In genomic region chr20:50381771-50382593, GRCh38 we compare ENCODE assay signal across 9 cellular contexts.
DNase-seq lines count a peak whose midpoint lies in the region; ATAC-seq and TF ChIP-seq lines count a peak whose summit lies in the region.
"Had no signal": no experiment of that assay in that cellular context is flagged by ENCODE, and none has a peak within 500 bp of the region (broad histone marks: within the 10 kb centered on the region; RNA-seq: fewer than 3 reads in every experiment).

No MANE protein-coding gene starts in this region.

- dilution Hi-C loops in IMR-90 (cut with HindIII; ENCODE audit: low sequenced_read_pairs, unreplicated experiment): no loop called here

- H3K4ac ChIP-seq in IMR-90 (ENCODE audit: low read depth, low read length): peak overlapping the region; percentile 56; the same call in 1 of the 2 replicates

- no peak overlapping the region for H3K27ac ChIP-seq in IMR-90 (ENCODE audit: insufficient read depth, low read length)
- H3K27ac ChIP-seq in RWPE1: no peak overlapping the region

- no peak overlapping the region for H3K56ac ChIP-seq in IMR-90 (ENCODE audit: extremely low read depth, insufficient read depth, low read length)

- no peaks in the 10 kb centered on the region for H3K36me3 ChIP-seq in IMR-90 (ENCODE audit: control insufficient read depth, insufficient read depth, low read length)

- no peak for ATAC-seq in IMR-90 (ENCODE audit: low read depth)

- H3K27me3 Mint-ChIP-seq in activated CD4-positive, alpha-beta memory T cell treated with anti-CD3 and anti-CD28 coated beads for 36 hours: no peaks in the 10 kb centered on the region

- peak overlapping the region; percentile 75 for H2BK120ac ChIP-seq in IMR-90 (ENCODE audit: low read depth, low read length)

- H3K4me1 ChIP-seq in IMR-90 (ENCODE audit: control insufficient read depth, insufficient read depth, low read length): peaks cover 19% of the 10 kb centered on the region

- DNase-seq in AML-193 (lab: John Stamatoyannopoulos, UW) (peak; percentile 28 to 51), IMR-90 (no peak), midbrain (lab: John Stamatoyannopoulos, UW) (peak; percentile 12), SHP77 treated with DMSO at 0.1 percent for 48 hours (lab: John Stamatoyannopoulos, UW) (no peak), posterior vena cava (ENCODE audit: low spot score) (no peak), RWPE1 (ENCODE audit: low spot score) (no peak)
- DNase-seq in activated CD4-positive, alpha-beta memory T cell treated with anti-CD3 and anti-CD28 coated beads for 36 hours: peak; percentile 62
- no peak for DNase-seq in NK-92 treated with Interleukin-12 subunit alpha and Interleukin-12 subunit beta, amount 100 ng/mL, for 24 hours (lab: John Stamatoyannopoulos, UW)

- no peak overlapping the region for H3K4me2 ChIP-seq in IMR-90 (ENCODE audit: low read depth, low read length)

- H3K4me3 Mint-ChIP-seq in activated CD4-positive, alpha-beta memory T cell treated with anti-CD3 and anti-CD28 coated beads for 36 hours: peak overlapping the region; percentile 54

- H3K27ac Mint-ChIP-seq in activated CD4-positive, alpha-beta memory T cell treated with anti-CD3 and anti-CD28 coated beads for 36 hours: peak overlapping the region; percentile 89

- peak overlapping the region in 1 of 2 experiments; percentile 9; a peak in 1 of 4 replicates for H4K8ac ChIP-seq in IMR-90 (ENCODE audit: low read depth in 2 of 2, low read length in 2 of 2)

- TF ChIP-seq CTCF in IMR-90 (conservative IDR thresholded peaks at IDR 0.05; ENCODE audit: low read depth, low read length): no peak
- no peak for TF ChIP-seq CTCF in RWPE1 (conservative IDR thresholded peaks at IDR 0.05; ENCODE audit: low read depth)

- intact Hi-C loops in IMR-90 (cut with micrococcal nuclease) (loop anchor here (5.0 kb wide), 2 partner anchors 75 to 80 kb away; no protein-coding TSS in a partner anchor), posterior vena cava (cut with DNase I) (loop anchor here (5.0 to 10.0 kb wide), 3 partner anchors 87 to 190 kb away; partner anchors contain the start of gene CEBPB (in 1 of the 2))
- intact Hi-C loops in activated CD4-positive, alpha-beta memory T cell treated with anti-CD3 and anti-CD28 coated beads for 36 hours (cut with micrococcal nuclease): loop anchor here (5.0 kb wide), 2 partner anchors 45 to 190 kb away; partner anchors contain the start of gene CEBPB

- CTCF ChIA-PET in IMR-90 (lab: Yijun Ruan, JAX) (no interaction called here), RWPE1 (lab: Yijun Ruan, JAX) (no interaction called here)
- CTCF ChIA-PET in activated CD4-positive, alpha-beta memory T cell treated with anti-CD3 and anti-CD28 coated beads for 36 hours (lab: Charles Lee): interaction anchor here (0.7 to 1.0 kb wide), 2 partner anchors 67 to 194 kb away, joined by 3 read pairs; no protein-coding TSS in a partner anchor

- no peak overlapping the region for H3K18ac ChIP-seq in IMR-90 (ENCODE audit: low read depth, low read length)

- H3K36me3 Mint-ChIP-seq in activated CD4-positive, alpha-beta memory T cell treated with anti-CD3 and anti-CD28 coated beads for 36 hours: no peaks in the 10 kb centered on the region

- H4K91ac ChIP-seq in IMR-90 (ENCODE audit: insufficient read depth, low read depth, low read length): no peak overlapping the region; the same call in 1 of the 2 replicates

- peaks cover 52% of the 10 kb centered on the region for H3K4me1 Mint-ChIP-seq in activated CD4-positive, alpha-beta memory T cell treated with anti-CD3 and anti-CD28 coated beads for 36 hours (ENCODE audit: low read depth)

- H2AK5ac ChIP-seq in IMR-90 (ENCODE audit: low read depth, low read length): peak overlapping the region; percentile 95; the same call in 1 of the 2 replicates

- H2BK5ac ChIP-seq in IMR-90 (ENCODE audit: low read depth, low read length, poor library complexity, severe bottlenecking): no peak overlapping the region

- no peak for TF ChIP-seq RAD21 in IMR-90 (IDR thresholded peaks at IDR 0.05; ENCODE audit: low read length)

- no TSS peak for BruUV-seq in IMR-90 (replicated peaks; lab: Mats Ljungman, UMichigan)

- POLR2A ChIA-PET in IMR-90 (lab: Charles Lee; ENCODE audit: unreplicated experiment) (no interaction called here), RWPE1 (lab: Yijun Ruan, JAX; ENCODE audit: low non-redundant PET) (no interaction called here)
- POLR2A ChIA-PET in activated CD4-positive, alpha-beta memory T cell treated with anti-CD3 and anti-CD28 coated beads for 36 hours (lab: Charles Lee): interaction anchor here (1.5 kb wide), 1 partner anchor 43 kb away, joined by 7 read pairs; no protein-coding TSS in a partner anchor

- 0 out of 2 replicates have a peak overlapping the region, but pooled peaks have one; percentile 25 for H3K14ac ChIP-seq in IMR-90 (replicated peaks; ENCODE audit: low read depth, low read length)

- WGBS in IMR-90 (ENCODE audit: extremely low coverage in 2 of 2, insufficient read length in 1 of 2), 2 experiments: 59% methylated on average over 3 of the region's 13 CpGs; no CpG with 5 or more reads in 1 of the 2 experiments

- no peaks in the 10 kb centered on the region for H3K27me3 ChIP-seq in IMR-90 (ENCODE audit: control insufficient read depth, insufficient read depth, low read length)

- peak overlapping the region; percentile 40 for H2AK9ac ChIP-seq in IMR-90 (replicated peaks; ENCODE audit: low read depth, low read length, poor library complexity)

- H3K9me1 ChIP-seq in IMR-90 (ENCODE audit: insufficient read depth, low read length): no peaks in the 10 kb centered on the region

- no peak overlapping the region for H3K4me3 ChIP-seq in IMR-90 (ENCODE audit: insufficient read depth, low read depth, low read length)
- H3K4me3 ChIP-seq: skin epidermis had no signal

- H2BK20ac ChIP-seq in IMR-90 (ENCODE audit: low read depth, low read length): peak overlapping the region; percentile 39; the same call in 1 of the 2 replicates

- peaks cover 0 to 8% of the 10 kb centered on the region in 2 experiments; a peak in 1 of 4 replicates for H3K79me1 ChIP-seq in IMR-90 (ENCODE audit: low read depth in 1 of 2, low read length in 2 of 2)

- H3K9ac ChIP-seq in IMR-90 (ENCODE audit: low read depth, low read length): no peak overlapping the region

- H4K5ac ChIP-seq in IMR-90 (ENCODE audit: low read depth, low read length): no peak overlapping the region

- H3K9me3 ChIP-seq in IMR-90 (ENCODE audit: control insufficient read depth, insufficient read depth, low read length): no peaks in the 10 kb centered on the region

- in situ Hi-C loops in IMR-90 (cut with MboI; ENCODE audit: low sequenced_read_pairs): loop anchor here (5.0 kb wide), 1 partner anchor 190 kb away; the partner anchor contains the start of gene CEBPB

- H3K9me3 Mint-ChIP-seq in activated CD4-positive, alpha-beta memory T cell treated with anti-CD3 and anti-CD28 coated beads for 36 hours: no peaks in the 10 kb centered on the region

- H2AFZ ChIP-seq in IMR-90 (replicated peaks; ENCODE audit: low read length, poor library complexity): no peak overlapping the region

- H2BK15ac ChIP-seq in IMR-90 (ENCODE audit: low read depth, low read length): peak overlapping the region; percentile 95; the same call in 2 of the 3 replicates

- no peak for TF ChIP-seq POLR2A in IMR-90 (IDR thresholded peaks at IDR 0.05; ENCODE audit: low read depth, low read length)

- no peaks in the 10 kb centered on the region for H4K20me1 ChIP-seq in IMR-90 (ENCODE audit: insufficient read depth, low read length)

- H3K23ac ChIP-seq in IMR-90 (ENCODE audit: low read depth, low read length): peak overlapping the region; percentile 56; the same call in 1 of the 2 replicates

TF ChIP-seq in IMR-90, 13 proteins besides CTCF, POLR2A, EP300 and RAD21:
- TF ChIP-seq MAFK (IDR thresholded peaks at IDR 0.05; ENCODE audit: low read depth, low read length) (no peak), CHD1 (IDR thresholded peaks at IDR 0.05; ENCODE audit: low read depth, low read length) (no peak), NFE2L2 (IDR thresholded peaks at IDR 0.05; ENCODE audit: low read depth, low read length) (no peak), RCOR1 (IDR thresholded peaks at IDR 0.05; ENCODE audit: insufficient replicate concordance, low read length) (no peak), MXI1 (IDR thresholded peaks at IDR 0.05; ENCODE audit: borderline replicate concordance, low read depth, low read length) (no peak), BHLHE40 (IDR thresholded peaks at IDR 0.05; ENCODE audit: low read depth, low read length) (no peak), CEBPB (IDR thresholded peaks at IDR 0.05; ENCODE audit: low read depth, low read length) (no peak), RFX5 (IDR thresholded peaks at IDR 0.05; ENCODE audit: low read depth, low read length) (no peak), ELK1 (IDR thresholded peaks at IDR 0.05; ENCODE audit: borderline replicate concordance, low read depth, low read length) (no peak), FOS (IDR thresholded peaks at IDR 0.05; ENCODE audit: low read depth, low read length) (no peak), USF2 (IDR thresholded peaks at IDR 0.05; ENCODE audit: low read depth, low read length) (no peak), MAZ (IDR thresholded peaks at IDR 0.05; ENCODE audit: borderline replicate concordance, low read depth, low read length) (no peak), SMC3 (IDR thresholded peaks at IDR 0.05; ENCODE audit: low read depth, low read length) (no peak)

Comparison
In these comparisons a context has a peak if more than half of its experiments do, and no peak if none do; other contexts are left out.
1. DNase-seq: peak in AML-193 (2 of 2), activated CD4-positive, alpha-beta memory T cell treated with anti-CD3 and anti-CD28 coated beads for 36 hours (single experiment) and midbrain (single experiment); none in IMR-90 (single experiment), NK-92 treated with Interleukin-12 subunit alpha and Interleukin-12 subunit beta, amount 100 ng/mL, for 24 hours (single experiment), SHP77 treated with DMSO at 0.1 percent for 48 hours (single experiment), posterior vena cava (single experiment) and RWPE1 (single experiment).